Comparison of ENCODE assay signal across 30 cellular contexts in the genomic region with DNA sequence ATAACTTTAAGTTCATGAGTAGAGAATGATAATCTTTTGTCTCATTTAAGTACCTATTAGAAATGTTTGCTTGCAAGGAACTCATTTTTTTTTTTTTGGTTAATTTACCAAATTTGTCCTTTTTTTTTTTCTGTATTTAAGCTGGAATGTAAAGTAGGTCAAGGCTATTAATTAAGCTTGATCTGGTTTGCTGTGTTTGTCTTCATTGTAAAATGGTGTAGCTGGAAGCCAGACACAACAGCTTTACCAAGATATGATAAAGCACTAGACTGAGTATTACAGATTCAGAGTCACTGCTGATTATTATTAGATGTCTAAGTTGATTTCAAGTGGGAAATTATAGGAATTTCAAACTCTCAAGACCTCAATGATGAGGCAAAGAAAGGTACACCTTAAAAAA. TPM values are rescaled to one million over a fixed set of nuclear protein-coding genes. Genes with fewer than 3 reads are reported as not detected.
"Had no signal": no experiment of that assay in that cellular context is flagged by ENCODE, and none has a peak within 500 bp of the region (broad histone marks: within the 10 kb centered on the region; RNA-seq: fewer than 3 reads in every experiment).

No MANE protein-coding gene starts in this region.

- ATAC-seq: left colon; left lung; lower lobe of right lung; natural killer cell; right cardiac atrium; sciatic nerve; stimulated activated naive B cell treated with anti-CD40 and anti-IgM and Interleukin-4, amounts not matched to agents 10 μg/mL and 1 μg/mL and 100 μg/mL, for 72 hours; stimulated activated naive CD8-positive, alpha-beta T cell treated with anti-CD3 and anti-CD28 coated beads, Interleukin-15, Interleukin-2, amounts not matched to agents 100 U/mL and 50 U/mL, for 24 hours had no signal

- H3K4me1 ChIP-seq: left lung, lower lobe of right lung, testis, thyroid gland, upper lobe of left lung, vagina had no signal

- DNase-seq: hippocampal formation; kidney; left colon; left lung; lower lobe of right lung; mammary epithelial cell; mesendoderm; naive B cell; natural killer cell; nephron progenitor cell; ovary; right cardiac atrium; stimulated activated CD4-positive, alpha-beta T cell treated with anti-CD3 and anti-CD28 coated beads, Interleukin-12 subunit alpha, Interleukin-12 subunit beta, amount 100 ng/mL, for 4 hours; stimulated activated CD4-positive, alpha-beta T cell treated with anti-CD3 and anti-CD28 coated beads, Interleukin-15, amount 100 ng/mL, for 24 hours; stimulated activated CD4-positive, alpha-beta T cell treated with anti-CD3 and anti-CD28 coated beads, Interleukin-2, amount 100 ng/mL, for 24 hours; stimulated activated CD4-positive, alpha-beta T cell treated with anti-CD3 and anti-CD28 coated beads, Interleukin-4, amount 100 ng/mL, for 1 hour; stimulated activated naive B cell treated with anti-CD40 and anti-IgM and Interleukin-4, amounts not matched to agents 10 μg/mL and 1 μg/mL and 100 μg/mL, for 72 hours; stimulated activated naive CD8-positive, alpha-beta T cell treated with anti-CD3 and anti-CD28 coated beads, Interleukin-15, Interleukin-2, amounts not matched to agents 100 U/mL and 50 U/mL, for 24 hours; stomach; testis; thyroid gland; transverse colon; upper lobe of left lung had no signal

- H3K9me3 ChIP-seq: left lung, lower lobe of right lung, ovary, stomach, testis, thyroid gland, transverse colon, upper lobe of left lung, vagina had no signal

- H3K27me3 ChIP-seq: left lung, ovary, stomach, testis, thyroid gland, transverse colon, upper lobe of left lung, vagina had no signal

- H3K27ac ChIP-seq: left lung, lower lobe of right lung, ovary, skin epidermis, stomach, testis, thyroid gland, transverse colon, upper lobe of left lung, vagina had no signal

- H3K36me3 ChIP-seq: left lung, lower lobe of right lung, ovary, stomach, thyroid gland, transverse colon, upper lobe of left lung, vagina had no signal

- H3K4me3 ChIP-seq: left lung, lower lobe of right lung, ovary, skin epidermis, stomach, testis, thyroid gland, transverse colon, upper lobe of left lung, vagina had no signal

RNA-seq across cellular contexts. Expression of a gene that starts 15.0 kb away (rescaled TPM):
- total RNA-seq: left colon, lower lobe of right lung, mononuclear cell, natural killer cell, omental fat pad, progenitor cell of endocrine pancreas, sciatic nerve, transverse colon, upper lobe of left lung, vagina had no signal
- polyA plus RNA-seq: right cardiac atrium, stomach, urinary bladder had no signal
